ENCODE assay signal across 14 cellular contexts in genomic region chr19:1912760-1913505, GRCh38. TPM values are rescaled to one million over a fixed set of nuclear protein-coding genes. Genes with fewer than 3 reads are reported as not detected.
DNase-seq lines count a peak whose midpoint lies in the region; ATAC-seq, FAIRE-seq and TF ChIP-seq lines count a peak whose summit lies in the region.
"Had no signal": no experiment of that assay in that cellular context is flagged by ENCODE, and none has a peak within 500 bp of the region (broad histone marks: within the 10 kb centered on the region; RNA-seq: fewer than 3 reads in every experiment).

No MANE protein-coding gene starts in this region.

- POLR2A ChIA-PET in HEK293 (lab: Yijun Ruan, JAX): no interaction called here
- POLR2A ChIA-PET in H1 (lab: Charles Lee; ENCODE audit: partially characterized antibody): interaction anchor here (1.2 to 3.4 kb wide), 3 partner anchors 10 to 37 kb away, joined by 3 to 12 read pairs (median 4); no protein-coding TSS in a partner anchor

- no peaks in the 10 kb centered on the region for H3K9me3 ChIP-seq in HEK293 (ENCODE audit: control insufficient read depth, insufficient read depth, low read depth, low read length)
- H3K9me3 ChIP-seq in H1 (ENCODE audit: insufficient read depth in 2 of 2, low read depth in 1 of 2, low read length in 1 of 2): no peaks in the 10 kb centered on the region
- no peaks in the 10 kb centered on the region for H3K9me3 ChIP-seq in uterus

- 98% methylated on average over 58 of the region's 77 CpGs; no CpG with 5 or more reads in 1 of the 2 experiments for WGBS in H1 (ENCODE audit: extremely low coverage in 1 of 2, insufficient coverage in 1 of 2, insufficient read length in 1 of 2, insufficient replicate concordance in 2 of 2, low coverage in 1 of 2, low lambda C conversion rate in 2 of 2, missing lambda C conversion rate in 1 of 2), 2 experiments

- H3K9ac ChIP-seq in H1 (replicated peaks in 1 of 4; ENCODE audit: extremely low read depth in 1 of 4, low read depth in 3 of 4, low read length in 3 of 4): no peak overlapping the region

- H3K4me1 Mint-ChIP-seq in stimulated activated naive B cell treated with anti-CD40 and anti-IgM and Interleukin-4, amounts not matched to agents 10 μg/mL and 1 μg/mL and 100 μg/mL, for 72 hours: peaks cover 22 to 36% of the 10 kb centered on the region in 2 donors
- H3K4me1 Mint-ChIP-seq in glutamatergic neuron (ENCODE audit: low read depth, unreplicated experiment): peaks cover 4% of the 10 kb centered on the region

- ATAC-seq in stimulated activated naive B cell treated with anti-CD40 and anti-IgM and Interleukin-4, amounts not matched to agents 10 μg/mL and 1 μg/mL and 100 μg/mL, for 72 hours (replicated peaks): no peak
- ATAC-seq: CD8-positive, alpha-beta T cell had no signal

- H3K27ac Mint-ChIP-seq in stimulated activated naive B cell treated with anti-CD40 and anti-IgM and Interleukin-4, amounts not matched to agents 10 μg/mL and 1 μg/mL and 100 μg/mL, for 72 hours: peak overlapping the region; percentile 59
- no peak overlapping the region for H3K27ac Mint-ChIP-seq in glutamatergic neuron (ENCODE audit: unreplicated experiment)
- H3K27ac Mint-ChIP-seq: CD14-positive monocyte; CD8-positive, alpha-beta T cell had no signal

- no peak overlapping the region for H3K27ac ChIP-seq in HEK293 (ENCODE audit: extremely low read depth, low read depth, low read length)
- no peak overlapping the region for H3K27ac ChIP-seq in H1 (ENCODE audit: low read depth, low read length)
- H3K27ac ChIP-seq in uterus: no peak overlapping the region

- CTCF ChIA-PET in HEK293 (lab: Yijun Ruan, JAX): no interaction called here
- CTCF ChIA-PET in H1 (lab: Charles Lee; ENCODE audit: partially characterized antibody): interaction anchor here (0.6 to 3.5 kb wide), 4 partner anchors 9 to 17 kb away, joined by 3 to 16 read pairs (median 10); no protein-coding TSS in a partner anchor

- no peak overlapping the region for H2BK20ac ChIP-seq in H1 (ENCODE audit: low read length)

- no peak overlapping the region for H2BK120ac ChIP-seq in H1 (replicated peaks; ENCODE audit: low read depth, low read length)

- no peak overlapping the region for H3K4me3 Mint-ChIP-seq in stimulated activated naive B cell treated with anti-CD40 and anti-IgM and Interleukin-4, amounts not matched to agents 10 μg/mL and 1 μg/mL and 100 μg/mL, for 72 hours
- H3K4me3 Mint-ChIP-seq in glutamatergic neuron (ENCODE audit: unreplicated experiment): no peak overlapping the region
- H3K4me3 Mint-ChIP-seq: CD14-positive monocyte; CD8-positive, alpha-beta T cell had no signal

- H4K5ac ChIP-seq in H1 (ENCODE audit: insufficient read length, low read depth, low read length): no peak overlapping the region

- intact Hi-C loops in uterus (cut with DNase I; ENCODE audit: low total_unique reads): no loop called here

- H3K27me3 ChIP-seq in H7 (ENCODE audit: control insufficient read depth, insufficient read depth, low read length): no peaks in the 10 kb centered on the region
- no peaks in the 10 kb centered on the region for H3K27me3 ChIP-seq in H1 (replicated peaks in 1 of 4; ENCODE audit: control insufficient read depth in 3 of 4, extremely low read depth in 1 of 4, insufficient read depth in 3 of 4, low read length in 3 of 4)
- H3K27me3 ChIP-seq in uterus: no peaks in the 10 kb centered on the region

- H3K4ac ChIP-seq in H1 (replicated peaks; ENCODE audit: insufficient read length, low read depth, low read length): no peak overlapping the region

- H3K27me3 Mint-ChIP-seq in stimulated activated naive B cell treated with anti-CD40 and anti-IgM and Interleukin-4, amounts not matched to agents 10 μg/mL and 1 μg/mL and 100 μg/mL, for 72 hours: no peaks in the 10 kb centered on the region
- H3K27me3 Mint-ChIP-seq in glutamatergic neuron (ENCODE audit: unreplicated experiment): peaks cover 4% of the 10 kb centered on the region

- H4K20me1 ChIP-seq in H1 (replicated peaks in 1 of 2; ENCODE audit: control insufficient read depth in 1 of 2, insufficient read depth in 2 of 2, low read length in 2 of 2): peaks cover 13 to 34% of the 10 kb centered on the region in 2 experiments

- H2AFZ ChIP-seq in H1 (ENCODE audit: low read length): no peak overlapping the region

- no peak overlapping the region for H2AK5ac ChIP-seq in H1 (ENCODE audit: low read depth, low read length)

- H3K9me3 Mint-ChIP-seq in stimulated activated naive B cell treated with anti-CD40 and anti-IgM and Interleukin-4, amounts not matched to agents 10 μg/mL and 1 μg/mL and 100 μg/mL, for 72 hours: no peaks in the 10 kb centered on the region
- H3K9me3 Mint-ChIP-seq in glutamatergic neuron (ENCODE audit: unreplicated experiment): no peaks in the 10 kb centered on the region
- H3K9me3 Mint-ChIP-seq: CD8-positive, alpha-beta T cell had no signal

- H3K36me3 ChIP-seq in H7 (replicated peaks; ENCODE audit: control insufficient read depth, insufficient read depth, low read length) (peaks cover 2% of the 10 kb centered on the region), HEK293 (ENCODE audit: control insufficient read depth in 2 of 2, insufficient read depth in 1 of 2, low read length in 2 of 2) (peaks cover 0 to 55% of the 10 kb centered on the region in 2 experiments; a peak in 2 of 3 replicates), H1 (ENCODE audit: control insufficient read depth in 2 of 4, insufficient read depth in 4 of 4, low read length in 3 of 4) (peaks cover 2 to 23% (median 11%) of the 10 kb centered on the region in 4 experiments; a peak in 6 of 8 replicates), uterus (no peaks in the 10 kb centered on the region)

- no peak overlapping the region for H3K4me2 ChIP-seq in H1 (ENCODE audit: insufficient read depth in 1 of 2, low read depth in 2 of 2, low read length in 2 of 2)

- H2BK12ac ChIP-seq in H1 (ENCODE audit: low read depth, low read length): no peak overlapping the region

- H3K56ac ChIP-seq in H1 (replicated peaks; ENCODE audit: insufficient read length, low read depth, low read length): no peak overlapping the region

- 0 out of 2 replicates have a peak overlapping the region, but pooled peaks have one; percentile 0 for H4K8ac ChIP-seq in H1 (ENCODE audit: extremely low read depth, insufficient read depth, low read length)

- FAIRE-seq in H1 (lab: Jason Lieb, UNC): no peak
- FAIRE-seq: H54 had no signal

- H3K79me2 ChIP-seq in H1 (ENCODE audit: control insufficient read depth in 1 of 2, insufficient read depth in 2 of 2, low read length in 2 of 2): peaks cover 10 to 59% of the 10 kb centered on the region in 2 experiments; a peak in 3 of 4 replicates

- no peak overlapping the region for H3K14ac ChIP-seq in H1 (ENCODE audit: insufficient read length)

- H3K79me1 ChIP-seq in H1 (ENCODE audit: low read depth, low read length): peaks cover 20% of the 10 kb centered on the region

- peak overlapping the region; percentile 44; the same call in 1 of the 2 replicates for H2BK5ac ChIP-seq in H1 (ENCODE audit: low read depth, low read length)

- TF ChIP-seq EP300 in H1 (IDR thresholded peaks at IDR 0.05; ENCODE audit: borderline replicate concordance in 1 of 2, low read depth in 2 of 2, low read length in 2 of 2): no peak

- no peak overlapping the region for H3K4me3 ChIP-seq in H7 (ENCODE audit: insufficient read depth, low read depth, low read length)
- no peak overlapping the region for H3K4me3 ChIP-seq in HEK293 (ENCODE audit: low read depth, low read length)
- H3K4me3 ChIP-seq in H1 (ENCODE audit: extremely low read depth in 1 of 4, insufficient read depth in 2 of 4, low read depth in 3 of 4, low read length in 4 of 4): no peak overlapping the region
- H3K4me3 ChIP-seq in uterus: no peak overlapping the region

- no peak overlapping the region for H4K91ac ChIP-seq in H1 (replicated peaks; ENCODE audit: insufficient read length, low read length)

- H3K4me1 ChIP-seq in HEK293 (ENCODE audit: control insufficient read depth, insufficient read depth, low read length) (peaks cover 10% of the 10 kb centered on the region), H1 (replicated peaks in 1 of 4; ENCODE audit: control insufficient read depth in 3 of 4, insufficient read depth in 4 of 4, low read length in 3 of 4) (no peaks in the 10 kb centered on the region; a peak in 1 of 7 replicates), uterus (no peaks in the 10 kb centered on the region)

- peaks cover 20 to 30% of the 10 kb centered on the region in 2 donors for H3K36me3 Mint-ChIP-seq in stimulated activated naive B cell treated with anti-CD40 and anti-IgM and Interleukin-4, amounts not matched to agents 10 μg/mL and 1 μg/mL and 100 μg/mL, for 72 hours
- no peaks in the 10 kb centered on the region for H3K36me3 Mint-ChIP-seq in glutamatergic neuron (ENCODE audit: unreplicated experiment)

- no peaks in the 10 kb centered on the region for H3K23me2 ChIP-seq in H1 (ENCODE audit: low read depth, low read length)

- TF ChIP-seq CTCF in HEK293 (tag by site-specific recombination; IDR thresholded peaks at IDR 0.05): no peak
- TF ChIP-seq CTCF in H1 (IDR thresholded peaks at IDR 0.05; ENCODE audit: control extremely low read depth in 1 of 3, insufficient read depth in 1 of 3, low read depth in 1 of 3, low read length in 3 of 3): no peak
- no peak for TF ChIP-seq CTCF in glutamatergic neuron (IDR thresholded peaks at IDR 0.05; ENCODE audit: partially characterized antibody, unreplicated experiment)
- TF ChIP-seq CTCF in uterus (IDR thresholded peaks at IDR 0.05): no peak

- H2BK15ac ChIP-seq in H1 (ENCODE audit: low read length): no peak overlapping the region

- H3K18ac ChIP-seq in H1 (ENCODE audit: extremely low read depth, low read length): no peak overlapping the region

- TF ChIP-seq RAD21 in H1 (IDR thresholded peaks at IDR 0.05 in 1 of 2, conservative IDR thresholded peaks at IDR 0.05 in 1 of 2; ENCODE audit: low read depth in 2 of 2, low read length in 2 of 2): no peak

- DNase-seq in H7: peak; percentile 32
- no peak for DNase-seq in H1 (ENCODE audit: low read depth in 1 of 2, low spot score in 2 of 2)
- no peak for DNase-seq in stimulated activated naive B cell treated with anti-CD40 and anti-IgM and Interleukin-4, amounts not matched to agents 10 μg/mL and 1 μg/mL and 100 μg/mL, for 72 hours
- no peak for DNase-seq in glutamatergic neuron
- no peak for DNase-seq in retina
- no peak for DNase-seq in uterus
- DNase-seq: CD8-positive, alpha-beta T cell; COR-L47; DND-41; GDM1; IMR-90 had no signal

- TF ChIP-seq POLR2A in H1 (IDR thresholded peaks at IDR 0.05; ENCODE audit: control extremely low read depth in 1 of 2, low read depth in 2 of 2, low read length in 2 of 2): no peak
- no peak for TF ChIP-seq POLR2A in uterus (IDR thresholded peaks at IDR 0.05)

- no peak overlapping the region for H3K23ac ChIP-seq in H1 (ENCODE audit: insufficient read length)

RNA-seq across cellular contexts. Expression of gene ADAT3, which starts 7.7 kb away (rescaled TPM):
- 10.0 and 12.7 TPM in 2 replicates for total RNA-seq in H7 (2014; rRNA removed; shearing (Covaris generic))
- total RNA-seq in H1 (2021; fragmentation: NEBNext Ultra II Directional; extraction: Animal tissue kit (Norgen Biotek cat#: 25700)): 10.2 and 10.8 TPM in 2 replicates
- polyA plus RNA-seq in H1 (2011; rRNA removed): 5.4 and 9.8 TPM in 2 replicates
- 3.8 TPM for polyA plus RNA-seq in H1 (2011; cell fraction: cytosol; rRNA removed)
- polyA plus RNA-seq in H1 (2011; cell fraction: nucleus; rRNA removed): 8.3 TPM
- 2.4 to 6.3 TPM (median 5.5 TPM) in 4 replicates for polyA plus RNA-seq in H1 (2012, experiment 1 of 2)
- 4.1 TPM for polyA plus RNA-seq in H1 (2012, experiment 2 of 2)
- 7.0 TPM for polyA plus RNA-seq in H1 (2013, experiment 1 of 2)
- polyA plus RNA-seq in H1 (2013, experiment 2 of 2): 6.6 TPM
- polyA minus RNA-seq in H1 (2011; rRNA and poly(A)+ RNA removed): 1.0 TPM in 1 of 2 replicates, not detected in the other
- 7.4 TPM for polyA minus RNA-seq in H1 (2011; cell fraction: cytosol; rRNA and poly(A)+ RNA removed)
- polyA minus RNA-seq in H1 (2011; cell fraction: nucleus; rRNA and poly(A)+ RNA removed): 7.8 TPM
- total RNA-seq in glutamatergic neuron (ENCODE audit: unreplicated experiment) (10.9 TPM), uterus (1 to 10 TPM; 1.0 to 5.5 (median 2.8) TPM)

RNA-seq across cellular contexts. Expression of gene SCAMP4, which starts 7.7 kb away (rescaled TPM):
- total RNA-seq in H7 (2014; rRNA removed; shearing (Covaris generic)): 33.4 and 35.7 TPM in 2 replicates
- 61.4 and 65.7 TPM in 2 replicates for total RNA-seq in H1 (2021; fragmentation: NEBNext Ultra II Directional; extraction: Animal tissue kit (Norgen Biotek cat#: 25700))
- 17.1 and 39.6 TPM in 2 replicates for polyA plus RNA-seq in H1 (2011; rRNA removed)
- 24.4 TPM for polyA plus RNA-seq in H1 (2011; cell fraction: cytosol; rRNA removed)
- polyA plus RNA-seq in H1 (2011; cell fraction: nucleus; rRNA removed): 75.6 TPM
- 35.8 to 66.0 TPM (median 58.3 TPM) in 4 replicates for polyA plus RNA-seq in H1 (2012, experiment 1 of 2)
- polyA plus RNA-seq in H1 (2012, experiment 2 of 2): 37.8 TPM
- polyA plus RNA-seq in H1 (2013, experiment 1 of 2): 58.4 TPM
- polyA plus RNA-seq in H1 (2013, experiment 2 of 2): 60.6 TPM
- polyA minus RNA-seq in H1 (2011; rRNA and poly(A)+ RNA removed): 20.5 TPM in 2 replicates
- polyA minus RNA-seq in H1 (2011; cell fraction: cytosol; rRNA and poly(A)+ RNA removed): 26.4 TPM
- polyA minus RNA-seq in H1 (2011; cell fraction: nucleus; rRNA and poly(A)+ RNA removed): 39.3 TPM
- total RNA-seq in glutamatergic neuron (ENCODE audit: unreplicated experiment) (66.3 TPM), uterus (10 to 100 TPM in 3 of 4 donors, 1 to 10 TPM in 1; 9.5 to 68.9 (median 28.0) TPM)

RNA-seq across cellular contexts. Expression of gene ABHD17A, which starts 27.6 kb away (rescaled TPM):
- 87.0 and 134 TPM in 2 replicates for total RNA-seq in H7 (2014; rRNA removed; shearing (Covaris generic))
- 41.2 and 45.3 TPM in 2 replicates for total RNA-seq in H1 (2021; fragmentation: NEBNext Ultra II Directional; extraction: Animal tissue kit (Norgen Biotek cat#: 25700))
- 87.4 and 98.0 TPM in 2 replicates for polyA plus RNA-seq in H1 (2011; rRNA removed)
- 60.4 TPM for polyA plus RNA-seq in H1 (2011; cell fraction: cytosol; rRNA removed)
- polyA plus RNA-seq in H1 (2011; cell fraction: nucleus; rRNA removed): 86.1 TPM
- polyA plus RNA-seq in H1 (2012, experiment 1 of 2): 15.8 to 35.0 TPM (median 33.1 TPM) in 4 replicates
- 33.7 TPM for polyA plus RNA-seq in H1 (2012, experiment 2 of 2)
- 35.1 TPM for polyA plus RNA-seq in H1 (2013, experiment 1 of 2)
- 34.7 TPM for polyA plus RNA-seq in H1 (2013, experiment 2 of 2)
- polyA minus RNA-seq in H1 (2011; rRNA and poly(A)+ RNA removed): 8.1 and 11.4 TPM in 2 replicates
- polyA minus RNA-seq in H1 (2011; cell fraction: cytosol; rRNA and poly(A)+ RNA removed): 24.5 TPM
- 18.1 TPM for polyA minus RNA-seq in H1 (2011; cell fraction: nucleus; rRNA and poly(A)+ RNA removed)
- total RNA-seq in glutamatergic neuron (ENCODE audit: unreplicated experiment): 75.1 TPM
- total RNA-seq in uterus: 100 to 1,000 TPM in 1 of 4 donors, 10 to 100 TPM in 3; 33.8 to 142 (median 63.7) TPM

RNA-seq across cellular contexts. Expression of gene CSNK1G2, which starts 28.0 kb away (rescaled TPM):
- total RNA-seq in H7 (2014; rRNA removed; shearing (Covaris generic)): 172 and 186 TPM in 2 replicates
- total RNA-seq in H1 (2021; fragmentation: NEBNext Ultra II Directional; extraction: Animal tissue kit (Norgen Biotek cat#: 25700)): 99.5 and 108 TPM in 2 replicates
- 130 and 184 TPM in 2 replicates for polyA plus RNA-seq in H1 (2011; rRNA removed)
- polyA plus RNA-seq in H1 (2011; cell fraction: cytosol; rRNA removed): 123 TPM
- 379 TPM for polyA plus RNA-seq in H1 (2011; cell fraction: nucleus; rRNA removed)
- polyA plus RNA-seq in H1 (2012, experiment 1 of 2): 99.6 to 116 TPM (median 105 TPM) in 4 replicates
- 147 TPM for polyA plus RNA-seq in H1 (2012, experiment 2 of 2)
- 141 TPM for polyA plus RNA-seq in H1 (2013, experiment 1 of 2)
- polyA plus RNA-seq in H1 (2013, experiment 2 of 2): 142 TPM
- 46.6 and 71.7 TPM in 2 replicates for polyA minus RNA-seq in H1 (2011; rRNA and poly(A)+ RNA removed)
- polyA minus RNA-seq in H1 (2011; cell fraction: cytosol; rRNA and poly(A)+ RNA removed): 61.9 TPM
- 59.6 TPM for polyA minus RNA-seq in H1 (2011; cell fraction: nucleus; rRNA and poly(A)+ RNA removed)
- 104 TPM for total RNA-seq in glutamatergic neuron (ENCODE audit: unreplicated experiment)
- 10 to 100 TPM in 3 of 4 donors, 1 to 10 TPM in 1; 8.2 to 59.4 (median 46.7) TPM for total RNA-seq in uterus

RNA-seq across cellular contexts. Expression of gene KLF16, which starts 49.6 kb away (rescaled TPM):
- 20.5 and 21.2 TPM in 2 replicates for total RNA-seq in H7 (2014; rRNA removed; shearing (Covaris generic))
- 45.9 and 53.2 TPM in 2 replicates for total RNA-seq in H1 (2021; fragmentation: NEBNext Ultra II Directional; extraction: Animal tissue kit (Norgen Biotek cat#: 25700))
- polyA plus RNA-seq in H1 (2011; rRNA removed): 14.3 and 44.7 TPM in 2 replicates
- 15.0 TPM for polyA plus RNA-seq in H1 (2011; cell fraction: cytosol; rRNA removed)
- 29.0 TPM for polyA plus RNA-seq in H1 (2011; cell fraction: nucleus; rRNA removed)
- 15.6 to 26.7 TPM (median 23.8 TPM) in 4 replicates for polyA plus RNA-seq in H1 (2012, experiment 1 of 2)
- polyA plus RNA-seq in H1 (2012, experiment 2 of 2): 21.5 TPM
- 27.2 TPM for polyA plus RNA-seq in H1 (2013, experiment 1 of 2)
- 28.5 TPM for polyA plus RNA-seq in H1 (2013, experiment 2 of 2)
- 1.1 and 2.2 TPM in 2 replicates for polyA minus RNA-seq in H1 (2011; rRNA and poly(A)+ RNA removed)
- 32.1 TPM for polyA minus RNA-seq in H1 (2011; cell fraction: cytosol; rRNA and poly(A)+ RNA removed)
- polyA minus RNA-seq in H1 (2011; cell fraction: nucleus; rRNA and poly(A)+ RNA removed): 10.4 TPM
- 30.6 TPM for total RNA-seq in glutamatergic neuron (ENCODE audit: unreplicated experiment)
- total RNA-seq in uterus: 10 to 100 TPM in 1 of 4 donors, 1 to 10 TPM in 1, under 1 TPM in 1, not detected in 1; 0.26 to 17.7 (median 3.9) TPM
